30 cellular contexts compared by ENCODE assay signal in the genomic region with DNA sequence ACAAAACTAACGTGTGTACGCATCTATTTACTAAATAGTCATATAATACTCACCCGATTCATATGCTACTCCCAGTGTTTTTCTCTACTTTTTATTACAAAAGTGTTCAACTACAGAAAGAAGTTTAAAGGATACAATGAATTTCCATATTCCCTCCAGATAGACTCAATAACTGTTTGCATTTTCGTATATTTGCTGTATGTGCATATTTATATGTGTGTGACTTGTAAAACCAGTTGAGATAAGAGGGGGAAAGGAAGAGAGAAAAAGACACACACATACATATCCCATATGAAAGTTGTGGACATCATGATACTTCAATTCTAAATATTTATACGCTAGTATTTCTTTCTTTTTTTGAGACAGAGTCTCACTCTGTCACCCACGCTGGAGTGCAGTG. TPM values are rescaled to one million over a fixed set of nuclear protein-coding genes. Genes with fewer than 3 reads are reported as not detected.
"Had no signal": no experiment of that assay in that cellular context is flagged by ENCODE, and none has a peak within 500 bp of the region (broad histone marks: within the 10 kb centered on the region; RNA-seq: fewer than 3 reads in every experiment).

No MANE protein-coding gene starts in this region.

- H3K27me3 ChIP-seq: neural progenitor cell, ovary, spleen, suprapubic skin, testis, tibial artery, transverse colon, upper lobe of left lung, vagina had no signal

- H3K27ac ChIP-seq: neural progenitor cell, ovary, parathyroid adenoma, psoas muscle, suprapubic skin, testis, tibial artery, transverse colon, upper lobe of left lung had no signal

- H3K79me2 ChIP-seq: parathyroid adenoma had no signal

- H3K36me3 Mint-ChIP-seq: natural killer cell; neural progenitor cell; stimulated activated memory B cell treated with anti-CD40 and anti-IgM and Interleukin-4, amounts not matched to agents 10 μg/mL and 1 μg/mL and 100 μg/mL, for 72 hours had no signal

- H3K9me3 Mint-ChIP-seq: natural killer cell; nephron; neural progenitor cell; stimulated activated memory B cell treated with anti-CD40 and anti-IgM and Interleukin-4, amounts not matched to agents 10 μg/mL and 1 μg/mL and 100 μg/mL, for 72 hours; stimulated activated naive CD8-positive, alpha-beta T cell treated with anti-CD3 and anti-CD28 coated beads, Interleukin-15, amount 100 ng/mL, for 72 hours had no signal

- H3K4me3 ChIP-seq: neural progenitor cell, ovary, psoas muscle, skin epidermis, smooth muscle cell, spleen, suprapubic skin, testis, tibial artery, transverse colon, upper lobe of left lung, vagina had no signal

- ATAC-seq: psoas muscle; sciatic nerve; stimulated activated memory B cell treated with anti-CD40 and anti-IgM and Interleukin-4, amounts not matched to agents 10 μg/mL and 1 μg/mL and 100 μg/mL, for 72 hours; stimulated activated naive CD8-positive, alpha-beta T cell treated with anti-CD3 and anti-CD28 coated beads, Interleukin-15, Interleukin-2, amounts not matched to agents 100 U/mL and 50 U/mL, for 24 hours had no signal

- H3K9ac ChIP-seq: neural progenitor cell, parathyroid adenoma had no signal

- H3K4me1 ChIP-seq: neural progenitor cell, parathyroid adenoma, testis had no signal

- H2AFZ ChIP-seq: neural progenitor cell, parathyroid adenoma had no signal

- H3K4me2 ChIP-seq: neural progenitor cell, smooth muscle cell had no signal

- H3K4me3 Mint-ChIP-seq: natural killer cell; nephron; neural progenitor cell; stimulated activated memory B cell treated with anti-CD40 and anti-IgM and Interleukin-4, amounts not matched to agents 10 μg/mL and 1 μg/mL and 100 μg/mL, for 72 hours had no signal

- H3K36me3 ChIP-seq: neural progenitor cell, ovary, spleen, suprapubic skin, tibial artery, transverse colon, upper lobe of left lung, vagina had no signal

- H3K4me1 Mint-ChIP-seq: stimulated activated memory B cell treated with anti-CD40 and anti-IgM and Interleukin-4, amounts not matched to agents 10 μg/mL and 1 μg/mL and 100 μg/mL, for 72 hours had no signal

- H3K27ac Mint-ChIP-seq: neural progenitor cell; progenitor cell of endocrine pancreas; stimulated activated memory B cell treated with anti-CD40 and anti-IgM and Interleukin-4, amounts not matched to agents 10 μg/mL and 1 μg/mL and 100 μg/mL, for 72 hours had no signal

- H3K27me3 Mint-ChIP-seq: stimulated activated naive CD8-positive, alpha-beta T cell treated with anti-CD3 and anti-CD28 coated beads, Interleukin-15, amount 100 ng/mL, for 72 hours had no signal

- H3K9me3 ChIP-seq: ovary, psoas muscle, spleen, suprapubic skin, testis, tibial artery, transverse colon, upper lobe of left lung, vagina had no signal

- DNase-seq: natural killer cell; occipital lobe; ovary; psoas muscle; right cardiac atrium; spleen; stimulated activated CD4-positive, alpha-beta T cell treated with anti-CD3 and anti-CD28 coated beads, Interleukin-12 subunit alpha, Interleukin-12 subunit beta, amount 100 ng/mL, for 4 hours; stimulated activated CD4-positive, alpha-beta T cell treated with anti-CD3 and anti-CD28 coated beads, Interleukin-1b, Interleukin-23, amount 100 ng/mL, for 48 hours; stimulated activated CD4-positive, alpha-beta T cell treated with anti-CD3 and anti-CD28 coated beads, Interleukin-4, amount 100 ng/mL, for 1 hour; stimulated activated CD4-positive, alpha-beta T cell treated with anti-CD3 and anti-CD28 coated beads, Interleukin-4, amount 100 ng/mL, for 4 hours; stimulated activated CD8-positive, alpha-beta memory T cell treated with anti-CD3 and anti-CD28 coated beads, Interleukin-4, amount 100 ng/mL, for 48 hours; stimulated activated naive CD4-positive, alpha-beta T cell; stimulated activated naive CD8-positive, alpha-beta T cell treated with anti-CD3 and anti-CD28 coated beads, Interleukin-15, amount 100 ng/mL, for 72 hours; stimulated activated naive CD8-positive, alpha-beta T cell treated with anti-CD3 and anti-CD28 coated beads, Interleukin-15, Interleukin-2, amounts not matched to agents 100 U/mL and 50 U/mL, for 24 hours; substantia nigra; testis; tibial artery; transverse colon; upper lobe of left lung had no signal

RNA-seq across cellular contexts. Expression of gene LIPC, which starts 14.1 kb away (rescaled TPM):
- total RNA-seq: psoas muscle, smooth muscle cell, vagina had no signal
- polyA plus RNA-seq: neural cell, smooth muscle cell had no signal
